15 cellular contexts compared by ENCODE assay signal in the genomic region with DNA sequence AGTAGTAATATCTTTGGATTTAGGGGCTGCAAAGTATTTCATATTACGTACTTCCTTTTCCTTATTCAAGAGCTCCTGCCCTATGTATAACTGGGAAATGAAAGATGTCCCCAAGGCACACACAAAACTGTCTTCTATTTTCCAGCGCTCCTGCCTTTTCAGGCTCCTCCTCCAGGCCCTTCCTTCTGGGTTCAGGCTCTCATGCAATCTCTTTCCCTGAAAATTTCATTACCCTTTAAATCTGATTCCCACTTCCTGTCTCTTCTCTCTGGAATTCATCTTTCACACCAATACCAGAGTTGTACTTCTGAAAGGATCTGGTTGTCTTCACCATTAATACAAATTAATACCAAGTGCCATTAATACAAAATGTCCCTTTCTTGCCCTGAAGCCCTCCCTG.
"Had no signal": no experiment of that assay in that cellular context is flagged by ENCODE, and none has a peak within 500 bp of the region (broad histone marks: within the 10 kb centered on the region; RNA-seq: fewer than 3 reads in every experiment).

No MANE protein-coding gene starts in this region.

- H3K27ac ChIP-seq: brain microvascular endothelial cell, foreskin keratinocyte, parathyroid adenoma, SJSA1, transverse colon had no signal

- H3K4me3 Mint-ChIP-seq: activated CD4-positive, alpha-beta memory T cell treated with anti-CD3 and anti-CD28 coated beads for 36 hours; activated naive CD8-positive, alpha-beta T cell treated with anti-CD3 and anti-CD28 coated beads for 36 hours; activated T-cell treated with anti-CD3 and anti-CD28 coated beads, Interleukin-2, amount 50 U/mL, for 4 hours had no signal

- ATAC-seq: activated T-cell treated with anti-CD3 and anti-CD28 coated beads, Interleukin-2, amount 50 U/mL, for 4 hours had no signal

- DNase-seq: activated CD4-positive, alpha-beta memory T cell treated with anti-CD3 and anti-CD28 coated beads for 36 hours; activated CD4-positive, alpha-beta T cell treated with anti-CD3 and anti-CD28 coated beads for 1 hour; activated gamma-delta T cell; activated naive CD8-positive, alpha-beta T cell treated with anti-CD3 and anti-CD28 coated beads for 36 hours; activated T-cell treated with anti-CD3 and anti-CD28 coated beads, Interleukin-2, amount 50 U/mL, for 4 hours; brain microvascular endothelial cell; effector CD8-positive, alpha-beta T cell; head of caudate nucleus; stimulated activated CD4-positive, alpha-beta T cell treated with anti-CD3 and anti-CD28 coated beads, Interleukin-12 subunit alpha, Interleukin-12 subunit beta, amount 100 ng/mL, for 4 hours; stimulated activated CD4-positive, alpha-beta T cell treated with anti-CD3 and anti-CD28 coated beads, Interleukin-2, amount 100 ng/mL, for 24 hours; T-helper 9 cell; transverse colon had no signal

- H3K4me3 ChIP-seq: SJSA1, transverse colon had no signal

- H3K27me3 ChIP-seq: brain microvascular endothelial cell, foreskin keratinocyte, SJSA1, transverse colon had no signal

- H3K27me3 Mint-ChIP-seq: activated CD4-positive, alpha-beta memory T cell treated with anti-CD3 and anti-CD28 coated beads for 36 hours; activated naive CD8-positive, alpha-beta T cell treated with anti-CD3 and anti-CD28 coated beads for 36 hours had no signal

- H3K27ac Mint-ChIP-seq: activated CD4-positive, alpha-beta memory T cell treated with anti-CD3 and anti-CD28 coated beads for 36 hours; activated naive CD8-positive, alpha-beta T cell treated with anti-CD3 and anti-CD28 coated beads for 36 hours had no signal

- H3K9me3 Mint-ChIP-seq: activated CD4-positive, alpha-beta memory T cell treated with anti-CD3 and anti-CD28 coated beads for 36 hours; activated naive CD8-positive, alpha-beta T cell treated with anti-CD3 and anti-CD28 coated beads for 36 hours; activated T-cell treated with anti-CD3 and anti-CD28 coated beads, Interleukin-2, amount 50 U/mL, for 4 hours had no signal

- H3K9me3 ChIP-seq: SJSA1, transverse colon had no signal

- H3K4me1 ChIP-seq: parathyroid adenoma, SJSA1, transverse colon had no signal
